In genomic region chr2:172836386-172837200, GRCh38 we compare ENCODE assay signal across 10 cellular contexts.
DNase-seq lines count a peak whose midpoint lies in the region; ATAC-seq, FAIRE-seq and TF ChIP-seq lines count a peak whose summit lies in the region.
"Had no signal": no experiment of that assay in that cellular context is flagged by ENCODE, and none has a peak within 500 bp of the region (broad histone marks: within the 10 kb centered on the region; RNA-seq: fewer than 3 reads in every experiment).

No MANE protein-coding gene starts in this region.

- no peaks in the 10 kb centered on the region for H3K9me3 ChIP-seq in suprapubic skin
- no peaks in the 10 kb centered on the region for H3K9me3 ChIP-seq in BE2C

- peak; percentile 43 for DNase-seq in NCI-H82 (lab: John Stamatoyannopoulos, UW)
- DNase-seq in NCI-H82 treated with DMSO at 0.1 percent for 48 hours (lab: John Stamatoyannopoulos, UW; ENCODE audit: unreplicated experiment), result no peak
- peak; percentile 83 for DNase-seq in RCC 7860 (ENCODE audit: low spot score)
- peak; percentile 38 for DNase-seq in fibroblast of villous mesenchyme (ENCODE audit: low read depth)
- DNase-seq in suprapubic skin (ENCODE audit: low spot score in 2 of 2), result no peak
- no peak for DNase-seq in BE2C
- DNase-seq in mesothelial cell of epicardium (ENCODE audit: low spot score in 2 of 2, unreplicated experiment in 2 of 2), result no peak

- H3K9me3 Mint-ChIP-seq in mesothelial cell of epicardium, result no peaks in the 10 kb centered on the region
- H3K9me3 Mint-ChIP-seq: activated T-helper 2 cell treated with anti-CD3 and anti-CD28 coated beads, Interferon-gamma antibody, Interleukin-2, Interleukin-4, amounts not matched to agents 10 μg/mL and 5 μg/mL and 100 μg/mL, durations not matched to agents 14 hours and 24 hours and 36 hours; memory B cell had no signal

- TF ChIP-seq CTCF in fibroblast of villous mesenchyme (IDR thresholded peaks at IDR 0.05; ENCODE audit: insufficient read depth, low read depth, low read length) (no peak), suprapubic skin (IDR thresholded peaks at IDR 0.05) (no peak), BE2C (IDR thresholded peaks at IDR 0.05; ENCODE audit: low read depth, low read length) (no peak), mesothelial cell of epicardium (IDR thresholded peaks at IDR 0.05; ENCODE audit: unreplicated experiment) (no peak)

- TF ChIP-seq EP300 in suprapubic skin (IDR thresholded peaks at IDR 0.05), result no peak

- H3K36me3 ChIP-seq in suprapubic skin (no peaks in the 10 kb centered on the region), BE2C (no peaks in the 10 kb centered on the region)

- TF ChIP-seq POLR2A in suprapubic skin (IDR thresholded peaks at IDR 0.05), result no peak

- peaks cover 29% of the 10 kb centered on the region for H3K4me1 Mint-ChIP-seq in mesothelial cell of epicardium

- peak overlapping the region; percentile 10 for H3K27ac ChIP-seq in suprapubic skin

- H3K27me3 Mint-ChIP-seq in mesothelial cell of epicardium (ENCODE audit: low read depth), result no peaks in the 10 kb centered on the region

- H3K36me3 Mint-ChIP-seq in mesothelial cell of epicardium, result no peaks in the 10 kb centered on the region
- H3K36me3 Mint-ChIP-seq: memory B cell had no signal

- FAIRE-seq in RCC 7860 (lab: Jason Lieb, UNC), result no peak

- peaks cover 13% of the 10 kb centered on the region for H3K4me1 ChIP-seq in suprapubic skin
- H3K4me1 ChIP-seq in BE2C, result no peaks in the 10 kb centered on the region

- H3K4me3 ChIP-seq in fibroblast of villous mesenchyme (ENCODE audit: low read depth, low read length) (no peak overlapping the region), suprapubic skin (no peak overlapping the region), BE2C (ENCODE audit: low read depth, low read length) (no peak overlapping the region)

- H3K27me3 ChIP-seq in suprapubic skin, result no peaks in the 10 kb centered on the region
- H3K27me3 ChIP-seq in BE2C, result no peaks in the 10 kb centered on the region

- ATAC-seq in GM21423 (IDR thresholded peaks at IDR 0.05; ENCODE audit: unreplicated experiment), result no peak

- WGBS in suprapubic skin, result 46% methylated on average over 6 of the region's 6 CpGs

- no peak overlapping the region for H3K27ac Mint-ChIP-seq in mesothelial cell of epicardium
- H3K27ac Mint-ChIP-seq: activated T-helper 2 cell treated with anti-CD3 and anti-CD28 coated beads, Interferon-gamma antibody, Interleukin-2, Interleukin-4, amounts not matched to agents 10 μg/mL and 5 μg/mL and 100 μg/mL, durations not matched to agents 14 hours and 24 hours and 36 hours; memory B cell had no signal

- no peak overlapping the region for H3K4me3 Mint-ChIP-seq in mesothelial cell of epicardium
- H3K4me3 Mint-ChIP-seq: memory B cell had no signal

Comparison
In these comparisons a context has a peak if more than half of its experiments do, and no peak if none do; other contexts are left out.
1. DNase-seq: peak in NCI-H82 (single experiment), RCC 7860 (single experiment) and fibroblast of villous mesenchyme (single experiment); none in NCI-H82 treated with DMSO at 0.1 percent for 48 hours (single experiment), suprapubic skin (0 of 2), BE2C (single experiment) and mesothelial cell of epicardium (0 of 2).